In the genomic region with DNA sequence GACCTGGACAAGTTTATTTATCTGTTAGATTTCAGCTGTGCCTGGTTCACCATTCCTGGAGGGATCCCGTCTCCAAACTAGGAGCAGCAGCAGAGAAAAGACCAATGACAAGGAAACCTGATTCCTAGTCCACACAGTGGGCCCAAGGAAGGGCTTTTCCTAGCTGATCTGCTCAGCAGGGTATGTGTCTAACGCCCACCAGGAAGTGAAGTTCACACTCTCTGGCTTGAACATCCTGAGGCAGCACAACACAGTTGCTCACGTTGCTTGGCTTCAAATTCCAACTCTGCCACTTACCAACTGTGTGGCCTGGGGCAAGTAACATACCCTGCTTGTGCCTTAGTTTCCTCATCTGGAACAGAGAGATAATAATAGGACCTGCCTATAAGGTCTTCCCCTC, we compare ENCODE assay signal across 28 cellular contexts. TPM values are rescaled to one million over a fixed set of nuclear protein-coding genes. Genes with fewer than 3 reads are reported as not detected.
"Had no signal": no experiment of that assay in that cellular context is flagged by ENCODE, and none has a peak within 500 bp of the region (broad histone marks: within the 10 kb centered on the region; RNA-seq: fewer than 3 reads in every experiment).

No MANE protein-coding gene starts in this region.

- H3K4me3 ChIP-seq: colonic mucosa, dorsolateral prefrontal cortex, gastrocnemius medialis, heart left ventricle had no signal

- H3K4me3 Mint-ChIP-seq: activated CD8-positive, alpha-beta T cell treated with anti-CD3 and anti-CD28 coated beads, Interleukin-2, amount 10 ng/mL, durations not matched to agents 7 days and 5 days; activated naive CD8-positive, alpha-beta T cell; activated T-cell treated with anti-CD3 and anti-CD28 coated beads, Interleukin-2, amount 50 U/mL, for 4 hours; activated T-helper 17 cell treated with anti-CD3 and anti-CD28 coated beads, Interleukin-2, amount 50 U/mL, for 72 hours; central memory CD8-positive, alpha-beta T cell; dendritic cell treated with granulocyte-macrophage colony-stimulating factor and Interleukin-4, amounts not matched to agents 40 ng/mL and 50 ng/mL, for 4 days had no signal

- H3K4me1 Mint-ChIP-seq: activated T-helper 17 cell treated with anti-CD3 and anti-CD28 coated beads, Interleukin-2, amount 50 U/mL, for 72 hours; central memory CD8-positive, alpha-beta T cell had no signal

- H3K27ac Mint-ChIP-seq: activated CD8-positive, alpha-beta T cell treated with anti-CD3 and anti-CD28 coated beads, Interleukin-2, amount 10 ng/mL, durations not matched to agents 7 days and 5 days; activated naive CD8-positive, alpha-beta T cell; activated T-helper 17 cell treated with anti-CD3 and anti-CD28 coated beads, Interleukin-2, amount 50 U/mL, for 72 hours; dendritic cell treated with granulocyte-macrophage colony-stimulating factor and Interleukin-4, amounts not matched to agents 40 ng/mL and 50 ng/mL, for 4 days had no signal

- ATAC-seq: activated CD8-positive, alpha-beta T cell treated with anti-CD3 and anti-CD28 coated beads, Interleukin-2, amount 10 ng/mL, durations not matched to agents 7 days and 5 days; activated T-cell treated with anti-CD3 and anti-CD28 coated beads, Interleukin-2, amount 50 U/mL, for 4 hours; activated T-helper 17 cell treated with anti-CD3 and anti-CD28 coated beads, Interleukin-2, amount 50 U/mL, for 72 hours; esophagus mucosa; foreskin keratinocyte; gastrocnemius medialis had no signal

- H3K9me3 ChIP-seq: colonic mucosa, gastrocnemius medialis, heart left ventricle had no signal

- H3K9me3 Mint-ChIP-seq: activated T-cell treated with anti-CD3 and anti-CD28 coated beads, Interleukin-2, amount 50 U/mL, for 4 hours; activated T-helper 17 cell treated with anti-CD3 and anti-CD28 coated beads, Interleukin-2, amount 50 U/mL, for 72 hours; dendritic cell treated with granulocyte-macrophage colony-stimulating factor and Interleukin-4, amounts not matched to agents 40 ng/mL and 50 ng/mL, for 4 days had no signal

- H3K27ac ChIP-seq: brain microvascular endothelial cell, colonic mucosa, dorsolateral prefrontal cortex, foreskin keratinocyte, gastrocnemius medialis, heart left ventricle had no signal

- DNase-seq: activated CD4-positive, alpha-beta T cell treated with anti-CD3 and anti-CD28 coated beads for 4 hours; activated CD4-positive, alpha-beta T cell treated with anti-CD3 and anti-CD28 coated beads, Interleukin-2, amount 50 U/mL, for 1 hour; activated CD4-positive, alpha-beta T cell treated with anti-CD3 and anti-CD28 coated beads, Interleukin-2, amount 50 U/mL, for 48 hours; activated CD4-positive, CD25-positive, alpha-beta regulatory T cell; activated CD4-positive, CD25-positive, alpha-beta regulatory T cell treated with anti-CD3 and anti-CD28 coated beads, Interleukin-2, amount 50 U/mL, for 72 hours; activated CD8-positive, alpha-beta T cell treated with anti-CD3 and anti-CD28 coated beads, Interleukin-2, amount 10 ng/mL, durations not matched to agents 7 days and 5 days; activated effector memory CD4-positive, alpha-beta T cell treated with Interleukin-2 at 50 U/mL for 16 hours; activated gamma-delta T cell treated with Interleukin-2 at 50 U/mL for 16 hours; activated naive CD4-positive, alpha-beta T cell treated with anti-CD3 and anti-CD28 coated beads, Interleukin-2, amount 50 U/mL, for 16 hours; activated naive CD4-positive, alpha-beta T cell treated with Interleukin-2 at 50 U/mL for 16 hours; activated T-cell treated with anti-CD3 and anti-CD28 coated beads, Interleukin-2, amount 50 U/mL, for 4 hours; amniotic stem cell; anterior cingulate cortex; brain microvascular endothelial cell; colonic mucosa; dorsolateral prefrontal cortex; effector CD8-positive, alpha-beta T cell; foreskin keratinocyte; gastrocnemius medialis; glutamatergic neuron; heart left ventricle; T-helper 2 cell had no signal

- H3K27me3 ChIP-seq: brain microvascular endothelial cell, colonic mucosa, dorsolateral prefrontal cortex, foreskin keratinocyte, heart left ventricle had no signal

- H3K4me1 ChIP-seq: colonic mucosa, foreskin keratinocyte, gastrocnemius medialis, heart left ventricle had no signal

- H3K36me3 Mint-ChIP-seq: activated naive CD8-positive, alpha-beta T cell had no signal

- H3K27me3 Mint-ChIP-seq: activated naive CD8-positive, alpha-beta T cell; activated T-helper 17 cell treated with anti-CD3 and anti-CD28 coated beads, Interleukin-2, amount 50 U/mL, for 72 hours; central memory CD8-positive, alpha-beta T cell had no signal

- H3K36me3 ChIP-seq: brain microvascular endothelial cell, colonic mucosa, gastrocnemius medialis, heart left ventricle had no signal

RNA-seq across cellular contexts. Expression of a gene that starts 42.9 kb away (rescaled TPM):
- total RNA-seq: activated CD8-positive, alpha-beta T cell treated with anti-CD3 and anti-CD28 coated beads, Interleukin-2, amount 10 ng/mL, durations not matched to agents 7 days and 5 days; activated T-cell treated with anti-CD3 and anti-CD28 coated beads, Interleukin-2, amount 50 U/mL, for 4 hours; cardiac septum; dorsolateral prefrontal cortex had no signal
